ENCODE assay signal across 8 cellular contexts in the genomic region with DNA sequence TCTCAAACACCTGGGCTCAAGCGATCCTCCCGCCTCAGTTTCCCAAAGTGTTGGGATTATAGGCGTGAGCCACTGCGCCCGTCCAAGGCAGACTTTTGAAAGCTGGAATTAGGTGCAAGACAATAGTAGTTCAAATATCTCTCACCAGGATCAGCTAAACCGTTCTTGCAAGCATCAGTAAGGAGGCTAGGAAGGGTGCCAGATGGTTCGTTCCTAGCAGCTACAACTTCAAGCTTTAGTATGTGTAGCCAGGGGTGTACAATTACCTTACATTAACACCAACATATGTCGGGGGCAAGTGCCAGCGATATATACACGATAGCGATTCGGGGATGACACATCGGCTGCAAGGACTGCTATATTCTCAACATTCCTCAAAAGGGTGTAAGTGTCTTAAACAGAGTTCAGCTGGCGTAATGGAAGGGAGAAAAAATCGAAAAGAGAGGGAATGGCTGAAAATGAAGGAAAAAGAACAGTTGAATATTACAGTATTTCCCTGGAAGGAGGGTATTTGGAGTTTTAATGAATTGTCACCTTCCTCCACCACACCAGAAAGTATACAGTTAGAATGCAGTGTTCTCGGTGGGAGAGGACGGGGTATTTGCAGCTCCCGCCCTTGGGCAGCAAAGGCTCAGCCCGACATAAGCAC. TPM values are rescaled to one million over a fixed set of nuclear protein-coding genes. Genes with fewer than 3 reads are reported as not detected.
DNase-seq lines count a peak whose midpoint lies in the region; ATAC-seq, FAIRE-seq and TF ChIP-seq lines count a peak whose summit lies in the region.

No MANE protein-coding gene starts in this region.

- H3K79me2 ChIP-seq in keratinocyte (ENCODE audit: control insufficient read depth, insufficient read depth, low read length): peaks cover 9% of the 10 kb centered on the region

- no peaks in the 10 kb centered on the region for H3K9me3 ChIP-seq in MG63
- H3K9me3 ChIP-seq in keratinocyte (ENCODE audit: control insufficient read depth, low read depth, low read length): no peaks in the 10 kb centered on the region

- H3K36me3 ChIP-seq in MG63 (no peaks in the 10 kb centered on the region), keratinocyte (ENCODE audit: control insufficient read depth in 2 of 2, extremely low read depth in 1 of 2, insufficient read depth in 2 of 2, low read length in 2 of 2) (no peaks in the 10 kb centered on the region)

- H3K27ac Mint-ChIP-seq in activated T-cell treated with anti-CD3 and anti-CD28 coated beads, Interleukin-2, amount 50 U/mL, for 24 hours: peak overlapping the region; percentile 86
- no peak overlapping the region for H3K27ac Mint-ChIP-seq in stimulated activated naive CD8-positive, alpha-beta T cell treated with anti-CD3 and anti-CD28 coated beads, Interleukin-15, amount 100 ng/mL, for 72 hours

- H3K9me3 Mint-ChIP-seq in activated T-cell treated with anti-CD3 and anti-CD28 coated beads, Interleukin-2, amount 50 U/mL, for 24 hours: no peaks in the 10 kb centered on the region
- no peaks in the 10 kb centered on the region for H3K9me3 Mint-ChIP-seq in stimulated activated naive CD8-positive, alpha-beta T cell treated with anti-CD3 and anti-CD28 coated beads, Interleukin-15, amount 100 ng/mL, for 72 hours

- in situ Hi-C loops in T47D (cut with HindIII; ENCODE audit: low pct_unique_long_range_greater_than_20kb, low sequenced_read_pairs): no loop called here

- peaks cover 13% of the 10 kb centered on the region for H3K4me1 ChIP-seq in keratinocyte (ENCODE audit: control insufficient read depth, extremely low read depth, insufficient read depth, low read length)

- peak overlapping the region; percentile 45 for H3K9ac ChIP-seq in keratinocyte (ENCODE audit: control insufficient read depth, extremely low read depth, insufficient read depth, low read length)

- no peaks in the 10 kb centered on the region for H3K27me3 Mint-ChIP-seq in activated T-cell treated with anti-CD3 and anti-CD28 coated beads, Interleukin-2, amount 50 U/mL, for 24 hours
- peaks cover 7% of the 10 kb centered on the region for H3K27me3 Mint-ChIP-seq in stimulated activated naive CD8-positive, alpha-beta T cell treated with anti-CD3 and anti-CD28 coated beads, Interleukin-15, amount 100 ng/mL, for 72 hours

- H4K20me1 ChIP-seq in keratinocyte (ENCODE audit: control insufficient read depth, extremely low read depth, insufficient read depth, low read length): no peaks in the 10 kb centered on the region

- dilution Hi-C loops in keratinocyte (cut with MboI; ENCODE audit: extremely low pct_ligation_motif_present, low sequenced_read_pairs): no loop called here

- no peak for DNase-seq in activated T-cell treated with anti-CD3 and anti-CD28 coated beads, Interleukin-2, amount 50 U/mL, for 24 hours
- no peak for DNase-seq in activated T-cell treated with anti-CD3 and anti-CD28 coated beads for 4 hours
- DNase-seq in MG63: peak; percentile 8
- peak; percentile 28 to 45 for DNase-seq in T47D (ENCODE audit: low read depth in 1 of 2, low spot score in 1 of 2)
- DNase-seq in keratinocyte (ENCODE audit: low read depth, low spot score): no peak
- DNase-seq in stimulated activated naive CD8-positive, alpha-beta T cell treated with anti-CD3 and anti-CD28 coated beads, Interleukin-15, amount 100 ng/mL, for 72 hours: no peak
- no peak for DNase-seq in NCI-H187 (lab: John Stamatoyannopoulos, UW)
- DNase-seq in UCSD-AML1 (lab: John Stamatoyannopoulos, UW; ENCODE audit: unreplicated experiment): no peak

- H2AFZ ChIP-seq in keratinocyte (ENCODE audit: control insufficient read depth, low read length): peak overlapping the region; percentile 67

- H3K4me3 Mint-ChIP-seq in activated T-cell treated with anti-CD3 and anti-CD28 coated beads, Interleukin-2, amount 50 U/mL, for 24 hours: peak overlapping the region; percentile 86
- H3K4me3 Mint-ChIP-seq in stimulated activated naive CD8-positive, alpha-beta T cell treated with anti-CD3 and anti-CD28 coated beads, Interleukin-15, amount 100 ng/mL, for 72 hours: peak overlapping the region; percentile 92 to 95

- TF ChIP-seq CTCF in keratinocyte (optimal IDR thresholded peaks at IDR 0.05 in 1 of 3, IDR thresholded peaks at IDR 0.05 in 1 of 3, conservative IDR thresholded peaks at IDR 0.05 in 1 of 3; ENCODE audit: extremely low read depth in 1 of 3, insufficient read depth in 2 of 3, low read length in 3 of 3): no peak

- peak; percentile 41 for ATAC-seq in stimulated activated naive CD8-positive, alpha-beta T cell treated with anti-CD3 and anti-CD28 coated beads, Interleukin-15, amount 100 ng/mL, for 72 hours

- peak overlapping the region; percentile 62 for H3K4me3 ChIP-seq in MG63
- H3K4me3 ChIP-seq in keratinocyte (ENCODE audit: control insufficient read depth in 2 of 3, extremely low read depth in 1 of 3, insufficient read depth in 2 of 3, low read depth in 1 of 3, low read length in 3 of 3): peak overlapping the region; percentile 66 to 73 (median 70)

- H3K27me3 ChIP-seq in MG63: no peaks in the 10 kb centered on the region
- H3K27me3 ChIP-seq in keratinocyte (ENCODE audit: control insufficient read depth, extremely low read depth, insufficient read depth, low read length): no peaks in the 10 kb centered on the region

- H3K4me2 ChIP-seq in keratinocyte (ENCODE audit: control insufficient read depth, extremely low read depth, insufficient read depth, low read depth, low read length): peak overlapping the region; percentile 99

- no peaks in the 10 kb centered on the region for H3K9me1 ChIP-seq in keratinocyte (ENCODE audit: control insufficient read depth, extremely low read depth, insufficient read depth, low read length)

- FAIRE-seq in keratinocyte (lab: Jason Lieb, UNC): no peak

- H3K36me3 Mint-ChIP-seq in activated T-cell treated with anti-CD3 and anti-CD28 coated beads, Interleukin-2, amount 50 U/mL, for 24 hours (ENCODE audit: low read depth): peaks cover 8% of the 10 kb centered on the region

- peaks cover 31% of the 10 kb centered on the region for H3K4me1 Mint-ChIP-seq in activated T-cell treated with anti-CD3 and anti-CD28 coated beads, Interleukin-2, amount 50 U/mL, for 24 hours (ENCODE audit: low read depth)
- peaks cover 28% of the 10 kb centered on the region for H3K4me1 Mint-ChIP-seq in stimulated activated naive CD8-positive, alpha-beta T cell treated with anti-CD3 and anti-CD28 coated beads, Interleukin-15, amount 100 ng/mL, for 72 hours

- H3K27ac ChIP-seq in keratinocyte (ENCODE audit: control insufficient read depth, insufficient read depth, low read length): no peak overlapping the region

RNA-seq across cellular contexts. Expression of a gene that starts 0.6 kb away (rescaled TPM):
- total RNA-seq in MG63 (2014; rRNA removed; shearing (Covaris generic); ENCODE audit: low replicate concordance): 116 and 240 TPM in 2 replicates
- polyA plus RNA-seq in keratinocyte: 449 to 510 TPM (median 483 TPM) in 3 replicates
- polyA plus RNA-seq in keratinocyte (2011; ENCODE audit: low read depth): 194 TPM
- polyA plus RNA-seq in keratinocyte (2011; cell fraction: cytosol; rRNA removed): 326 and 472 TPM in 2 replicates
- 474 and 535 TPM in 2 replicates for polyA plus RNA-seq in keratinocyte (2011; cell fraction: nucleus; rRNA removed)
- 163 and 398 TPM in 2 replicates for polyA plus RNA-seq in keratinocyte (2012; ENCODE audit: low replicate concordance)
- polyA minus RNA-seq in keratinocyte: 308 to 427 TPM (median 376 TPM) in 3 replicates
- 273 TPM for polyA minus RNA-seq in keratinocyte (2011; cell fraction: cytosol; rRNA and poly(A)+ RNA removed)
- polyA minus RNA-seq in keratinocyte (2011; cell fraction: nucleus; rRNA and poly(A)+ RNA removed): 227 and 490 TPM in 2 replicates

Comparison
In these comparisons a context has a peak if more than half of its experiments do, and no peak if none do; other contexts are left out.
1. DNase-seq: peak in MG63 (single experiment) and T47D (2 of 2); none in activated T-cell treated with anti-CD3 and anti-CD28 coated beads, Interleukin-2, amount 50 U/mL, for 24 hours (single experiment), activated T-cell treated with anti-CD3 and anti-CD28 coated beads for 4 hours (single experiment), keratinocyte (single experiment), stimulated activated naive CD8-positive, alpha-beta T cell treated with anti-CD3 and anti-CD28 coated beads, Interleukin-15, amount 100 ng/mL, for 72 hours (0 of 2), NCI-H187 (0 of 2) and UCSD-AML1 (single experiment).